In genomic region chr21:14535702-14536101, GRCh38 we compare ENCODE assay signal across 21 cellular contexts. TPM values are rescaled to one million over a fixed set of nuclear protein-coding genes. Genes with fewer than 3 reads are reported as not detected.
DNase-seq lines count a peak whose midpoint lies in the region; ATAC-seq and TF ChIP-seq lines count a peak whose summit lies in the region.
"Had no signal": no experiment of that assay in that cellular context is flagged by ENCODE, and none has a peak within 500 bp of the region (broad histone marks: within the 10 kb centered on the region; RNA-seq: fewer than 3 reads in every experiment).

No MANE protein-coding gene starts in this region.

- TF ChIP-seq CTCF in activated CD8-positive, alpha-beta T cell treated with anti-CD3 and anti-CD28 coated beads for 36 hours (IDR thresholded peaks at IDR 0.05): no peak
- TF ChIP-seq CTCF in GM23338 (conservative IDR thresholded peaks at IDR 0.05; ENCODE audit: low read depth in 2 of 2): no peak

- no peak for DNase-seq in activated CD8-positive, alpha-beta memory T cell treated with anti-CD3 and anti-CD28 coated beads, Interleukin-2, amount 10 ng/mL, durations not matched to agents 7 days and 5 days
- DNase-seq in activated CD8-positive, alpha-beta memory T cell treated with anti-CD3 and anti-CD28 coated beads, Interleukin-2, amount 50 U/mL, for 4 hours: no peak
- DNase-seq in CD4-positive, alpha-beta memory T cell: no peak
- DNase-seq in activated CD8-positive, alpha-beta T cell treated with anti-CD3 and anti-CD28 coated beads for 36 hours: no peak
- DNase-seq in effector memory CD4-positive, alpha-beta T cell: no peak
- no peak for DNase-seq in AG20443 (ENCODE audit: low spot score)
- DNase-seq in GM23338 (ENCODE audit: low spot score): no peak
- no peak for DNase-seq in NCI-H1092 treated with DMSO at 0.1 percent for 48 hours (lab: John Stamatoyannopoulos, UW)
- DNase-seq: C1 segment of cervical spinal cord; KBM-7; NCI-H146; NCI-H2171; NCI-H526 treated with DMSO at 0.1 percent for 48 hours; stimulated activated CD8-positive, alpha-beta memory T cell treated with anti-CD3 and anti-CD28 coated beads, Interleukin-4, amount 100 ng/mL, for 48 hours; T-helper 9 cell; uterus had no signal

- peak overlapping the region; percentile 86 for H3K4me3 Mint-ChIP-seq in activated CD8-positive, alpha-beta memory T cell treated with anti-CD3 and anti-CD28 coated beads, Interleukin-2, amount 10 ng/mL, durations not matched to agents 7 days and 5 days
- H3K4me3 Mint-ChIP-seq in CD4-positive, alpha-beta memory T cell: peak overlapping the region in 5 of 8 donors; percentile 6 to 96 (median 90)
- peak overlapping the region; percentile 72 for H3K4me3 Mint-ChIP-seq in activated CD8-positive, alpha-beta T cell treated with anti-CD3 and anti-CD28 coated beads for 36 hours
- H3K4me3 Mint-ChIP-seq in GM23338: no peak overlapping the region
- H3K4me3 Mint-ChIP-seq: WTC11 had no signal

- peaks cover 12% of the 10 kb centered on the region for H3K9me3 Mint-ChIP-seq in activated CD8-positive, alpha-beta memory T cell treated with anti-CD3 and anti-CD28 coated beads, Interleukin-2, amount 10 ng/mL, durations not matched to agents 7 days and 5 days (ENCODE audit: low read depth)
- peaks cover 0 to 8% (median 3%) of the 10 kb centered on the region in 8 donors for H3K9me3 Mint-ChIP-seq in CD4-positive, alpha-beta memory T cell
- peaks cover 27% of the 10 kb centered on the region for H3K9me3 Mint-ChIP-seq in activated CD8-positive, alpha-beta T cell treated with anti-CD3 and anti-CD28 coated beads for 36 hours
- H3K9me3 Mint-ChIP-seq in GM23338: peaks cover 13% of the 10 kb centered on the region; the same call in 2 of the 3 replicates

- no peak overlapping the region for H2AFZ ChIP-seq in GM23338
- H2AFZ ChIP-seq: hepatocyte had no signal

- H3K27ac Mint-ChIP-seq in activated CD8-positive, alpha-beta memory T cell treated with anti-CD3 and anti-CD28 coated beads, Interleukin-2, amount 10 ng/mL, durations not matched to agents 7 days and 5 days: peak overlapping the region; percentile 100
- peak overlapping the region; percentile 97 to 100 (median 98) for H3K27ac Mint-ChIP-seq in CD4-positive, alpha-beta memory T cell
- H3K27ac Mint-ChIP-seq in activated CD8-positive, alpha-beta T cell treated with anti-CD3 and anti-CD28 coated beads for 36 hours: peak overlapping the region; percentile 99
- H3K27ac Mint-ChIP-seq in GM23338: no peak overlapping the region
- H3K27ac Mint-ChIP-seq: progenitor cell of endocrine pancreas, WTC11 had no signal

- no peaks in the 10 kb centered on the region for H3K9me3 ChIP-seq in CD4-positive, alpha-beta memory T cell (ENCODE audit: control insufficient read depth in 1 of 2, low read length in 2 of 2)
- no peaks in the 10 kb centered on the region for H3K9me3 ChIP-seq in effector memory CD4-positive, alpha-beta T cell (ENCODE audit: control insufficient read depth, low read length)
- H3K9me3 ChIP-seq: uterus had no signal

- CTCF ChIA-PET in activated CD8-positive, alpha-beta memory T cell treated with anti-CD3 and anti-CD28 coated beads, Interleukin-2, amount 10 ng/mL, durations not matched to agents 7 days and 5 days (lab: Charles Lee): interaction anchor here (1.1 kb wide), 1 partner anchor 52 kb away, joined by 3 read pairs; no protein-coding TSS in a partner anchor
- CTCF ChIA-PET in CD4-positive, alpha-beta memory T cell (lab: Charles Lee; ENCODE audit: partially characterized antibody): interaction anchor here (1.4 to 3.4 kb wide), 2 partner anchors 12 to 202 kb away, joined by 3 to 10 read pairs; no protein-coding TSS in a partner anchor
- CTCF ChIA-PET in activated CD8-positive, alpha-beta T cell treated with anti-CD3 and anti-CD28 coated beads for 36 hours (lab: Charles Lee): interaction anchor here (1.0 to 2.1 kb wide), 4 partner anchors 10 to 202 kb away, joined by 3 to 7 read pairs (median 4); no protein-coding TSS in a partner anchor

- no peak for ATAC-seq in activated CD8-positive, alpha-beta memory T cell treated with anti-CD3 and anti-CD28 coated beads, Interleukin-2, amount 10 ng/mL, durations not matched to agents 7 days and 5 days
- no peak for ATAC-seq in activated CD8-positive, alpha-beta T cell treated with anti-CD3 and anti-CD28 coated beads for 36 hours
- no peak for ATAC-seq in GM23338
- ATAC-seq: WTC11 had no signal

- H3K4me3 ChIP-seq in CD4-positive, alpha-beta memory T cell (ENCODE audit: low read length in 2 of 2): no peak overlapping the region
- no peak overlapping the region for H3K4me3 ChIP-seq in effector memory CD4-positive, alpha-beta T cell (ENCODE audit: insufficient read depth, low read depth, low read length, poor library complexity, severe bottlenecking)
- no peak overlapping the region for H3K4me3 ChIP-seq in GM23338
- H3K4me3 ChIP-seq: esophagus muscularis mucosa, hepatocyte, uterus had no signal

- H4K20me1 ChIP-seq in GM23338 (replicated peaks; ENCODE audit: insufficient read depth): no peaks in the 10 kb centered on the region

- H3F3A ChIP-seq in GM23338 (replicated peaks; ENCODE audit: low read depth): no peaks in the 10 kb centered on the region

- POLR2A ChIA-PET in CD4-positive, alpha-beta memory T cell (lab: Charles Lee; ENCODE audit: partially characterized antibody): interaction anchor here (2.3 kb wide), 1 partner anchor 9 kb away, joined by 10 read pairs; no protein-coding TSS in a partner anchor
- POLR2A ChIA-PET in activated CD8-positive, alpha-beta T cell treated with anti-CD3 and anti-CD28 coated beads for 36 hours (lab: Charles Lee): interaction anchor here (1.2 to 1.9 kb wide), 2 partner anchors 62 to 83 kb away, joined by 3 to 8 read pairs; no protein-coding TSS in a partner anchor

- H3K36me3 ChIP-seq in CD4-positive, alpha-beta memory T cell (ENCODE audit: insufficient read depth, low read length): no peaks in the 10 kb centered on the region
- H3K36me3 ChIP-seq in effector memory CD4-positive, alpha-beta T cell (ENCODE audit: control insufficient read depth, insufficient read depth, low read length): peaks cover 9% of the 10 kb centered on the region
- H3K36me3 ChIP-seq in GM23338 (ENCODE audit: insufficient read depth): no peaks in the 10 kb centered on the region
- H3K36me3 ChIP-seq: esophagus muscularis mucosa, uterus had no signal

- no peaks in the 10 kb centered on the region; the same call in 1 of the 2 replicates for H3K9me2 ChIP-seq in GM23338 (ENCODE audit: insufficient read depth)

- intact Hi-C loops in CD4-positive, alpha-beta memory T cell (cut with micrococcal nuclease): no loop called here
- intact Hi-C loops in activated CD8-positive, alpha-beta T cell treated with anti-CD3 and anti-CD28 coated beads for 36 hours (cut with micrococcal nuclease): no loop called here

- H3K4me1 Mint-ChIP-seq in activated CD8-positive, alpha-beta memory T cell treated with anti-CD3 and anti-CD28 coated beads, Interleukin-2, amount 10 ng/mL, durations not matched to agents 7 days and 5 days: peaks cover 76% of the 10 kb centered on the region
- peaks cover 52 to 85% (median 66%) of the 10 kb centered on the region in 4 donors for H3K4me1 Mint-ChIP-seq in CD4-positive, alpha-beta memory T cell
- peaks cover 81% of the 10 kb centered on the region for H3K4me1 Mint-ChIP-seq in activated CD8-positive, alpha-beta T cell treated with anti-CD3 and anti-CD28 coated beads for 36 hours (ENCODE audit: low read depth)
- no peaks in the 10 kb centered on the region for H3K4me1 Mint-ChIP-seq in GM23338
- H3K4me1 Mint-ChIP-seq: WTC11 had no signal

- H3K36me3 Mint-ChIP-seq in activated CD8-positive, alpha-beta memory T cell treated with anti-CD3 and anti-CD28 coated beads, Interleukin-2, amount 10 ng/mL, durations not matched to agents 7 days and 5 days: peaks cover 67% of the 10 kb centered on the region
- peaks cover 23 to 37% of the 10 kb centered on the region in 2 donors for H3K36me3 Mint-ChIP-seq in CD4-positive, alpha-beta memory T cell
- H3K36me3 Mint-ChIP-seq in activated CD8-positive, alpha-beta T cell treated with anti-CD3 and anti-CD28 coated beads for 36 hours (ENCODE audit: low read depth): peaks cover 77% of the 10 kb centered on the region
- H3K36me3 Mint-ChIP-seq in GM23338 (ENCODE audit: low read depth): peaks cover 3% of the 10 kb centered on the region; the same call in 1 of the 3 replicates

- H3K4me2 ChIP-seq in GM23338: no peak overlapping the region
- H3K4me2 ChIP-seq: hepatocyte had no signal

- H3K79me2 ChIP-seq in GM23338 (replicated peaks; ENCODE audit: insufficient read depth): no peaks in the 10 kb centered on the region
- H3K79me2 ChIP-seq: hepatocyte had no signal

- H3K27ac ChIP-seq in CD4-positive, alpha-beta memory T cell (ENCODE audit: low read depth, low read length): peak overlapping the region; percentile 87
- H3K27ac ChIP-seq in effector memory CD4-positive, alpha-beta T cell (ENCODE audit: insufficient read depth, low read length, poor library complexity, severe bottlenecking): peak overlapping the region; percentile 95
- no peak overlapping the region for H3K27ac ChIP-seq in GM23338 (ENCODE audit: low read depth)
- H3K27ac ChIP-seq: esophagus muscularis mucosa, hepatocyte, uterus had no signal

- no peaks in the 10 kb centered on the region for H3K27me3 ChIP-seq in CD4-positive, alpha-beta memory T cell (ENCODE audit: insufficient read depth, low read length)
- no peaks in the 10 kb centered on the region for H3K27me3 ChIP-seq in effector memory CD4-positive, alpha-beta T cell (replicated peaks; ENCODE audit: control insufficient read depth, insufficient read depth, low read length, poor library complexity, severe bottlenecking)
- H3K27me3 ChIP-seq in GM23338 (ENCODE audit: insufficient read depth): no peaks in the 10 kb centered on the region
- H3K27me3 ChIP-seq: esophagus muscularis mucosa, hepatocyte, uterus had no signal

- no peaks in the 10 kb centered on the region for H3K27me3 Mint-ChIP-seq in activated CD8-positive, alpha-beta memory T cell treated with anti-CD3 and anti-CD28 coated beads, Interleukin-2, amount 10 ng/mL, durations not matched to agents 7 days and 5 days
- peaks cover 0 to 1% of the 10 kb centered on the region in 2 donors for H3K27me3 Mint-ChIP-seq in CD4-positive, alpha-beta memory T cell
- no peaks in the 10 kb centered on the region for H3K27me3 Mint-ChIP-seq in activated CD8-positive, alpha-beta T cell treated with anti-CD3 and anti-CD28 coated beads for 36 hours
- no peaks in the 10 kb centered on the region for H3K27me3 Mint-ChIP-seq in GM23338 (ENCODE audit: insufficient read depth, low read depth, poor library complexity)
- H3K27me3 Mint-ChIP-seq: progenitor cell of endocrine pancreas had no signal

- peaks cover 53% of the 10 kb centered on the region for H3K4me1 ChIP-seq in CD4-positive, alpha-beta memory T cell (ENCODE audit: insufficient read depth, low read length)
- peaks cover 29% of the 10 kb centered on the region for H3K4me1 ChIP-seq in effector memory CD4-positive, alpha-beta T cell (ENCODE audit: control insufficient read depth, insufficient read depth, low read length, poor library complexity, severe bottlenecking)
- no peaks in the 10 kb centered on the region for H3K4me1 ChIP-seq in GM23338 (ENCODE audit: insufficient read depth)
- H3K4me1 ChIP-seq: esophagus muscularis mucosa, uterus had no signal

RNA-seq across cellular contexts. Expression of gene SAMSN1, which starts 10.4 kb away (rescaled TPM):
- total RNA-seq in activated CD8-positive, alpha-beta memory T cell treated with anti-CD3 and anti-CD28 coated beads, Interleukin-2, amount 10 ng/mL, durations not matched to agents 7 days and 5 days: 100 to 1,000 TPM in 1 of 2 experiments, 10 to 100 TPM in 1; 58.9 to 126 TPM
- total RNA-seq in CD4-positive, alpha-beta memory T cell: 10 to 100 TPM; 58.0 to 59.5 TPM
- polyA plus RNA-seq in CD4-positive, alpha-beta memory T cell: 10 to 100 TPM; 50.8 to 56.3 TPM
- total RNA-seq in activated CD8-positive, alpha-beta T cell treated with anti-CD3 and anti-CD28 coated beads for 36 hours: 10 to 100 TPM; 66.7 to 71.4 TPM
- 2.0 and 3.2 TPM in 2 replicates for total RNA-seq in GM23338 (2014; rRNA removed; shearing (Covaris generic))
- 5.4 and 7.9 TPM in 2 replicates for polyA plus RNA-seq in GM23338 (2016; fragmentation: Nextera tagmentation; extraction: Ambion mirVana)
- total RNA-seq: progenitor cell of endocrine pancreas, SK-MEL-5 had no signal

Comparison
In these comparisons a context has a peak if more than half of its experiments do, and no peak if none do; other contexts are left out.
1. RNA of gene SAMSN1, which starts 10.4 kb away (total RNA-seq): 58.9 to 126 TPM in activated CD8-positive, alpha-beta memory T cell treated with anti-CD3 and anti-CD28 coated beads, Interleukin-2, amount 10 ng/mL, durations not matched to agents 7 days and 5 days, 66.7 to 71.4 TPM in activated CD8-positive, alpha-beta T cell treated with anti-CD3 and anti-CD28 coated beads for 36 hours and 58.0 to 59.5 TPM in CD4-positive, alpha-beta memory T cell; 2.0 to 3.2 TPM in GM23338; every median in the first group is over 10 times any median in the second.